In genomic region chr12:125971981-125972380, GRCh38 we compare ENCODE assay signal across 24 cellular contexts.
"Had no signal": no experiment of that assay in that cellular context is flagged by ENCODE, and none has a peak within 500 bp of the region (broad histone marks: within the 10 kb centered on the region; RNA-seq: fewer than 3 reads in every experiment).

No MANE protein-coding gene starts in this region.

- H3K4me1 Mint-ChIP-seq: endodermal cell had no signal

- H3K4me1 ChIP-seq: colonic mucosa, esophagus muscularis mucosa, foreskin keratinocyte, gastrocnemius medialis, gastroesophageal sphincter, heart left ventricle, heart right ventricle had no signal

- H3K27me3 ChIP-seq: colonic mucosa, esophagus muscularis mucosa, esophagus squamous epithelium, foreskin keratinocyte, gastrocnemius medialis, gastroesophageal sphincter had no signal

- H3K4me3 Mint-ChIP-seq: dendritic cell treated with granulocyte-macrophage colony-stimulating factor and Interleukin-4, amounts not matched to agents 40 ng/mL and 50 ng/mL, for 4 days; effector memory CD8-positive, alpha-beta T cell; endodermal cell had no signal

- H3K27me3 Mint-ChIP-seq: dendritic cell treated with granulocyte-macrophage colony-stimulating factor and Interleukin-4, amounts not matched to agents 40 ng/mL and 50 ng/mL, for 4 days; effector memory CD8-positive, alpha-beta T cell had no signal

- H3K27ac ChIP-seq: colonic mucosa, coronary artery, dorsolateral prefrontal cortex, epithelial cell of prostate, esophagus muscularis mucosa, esophagus squamous epithelium, foreskin keratinocyte, gastrocnemius medialis, gastroesophageal sphincter, heart left ventricle, heart right ventricle had no signal

- H3K36me3 ChIP-seq: colonic mucosa, esophagus muscularis mucosa, esophagus squamous epithelium, gastrocnemius medialis, gastroesophageal sphincter, heart left ventricle, heart right ventricle had no signal

- H3K4me3 ChIP-seq: colonic mucosa, coronary artery, dorsolateral prefrontal cortex, esophagus muscularis mucosa, esophagus squamous epithelium, gastrocnemius medialis, gastroesophageal sphincter, heart left ventricle, heart right ventricle had no signal

- DNase-seq: colonic mucosa; cortex of kidney; dermis blood vessel endothelial cell; dorsolateral prefrontal cortex; effector CD4-positive, alpha-beta T cell; effector CD8-positive, alpha-beta T cell; effector memory CD4-positive, alpha-beta T cell; effector memory CD8-positive, alpha-beta T cell; endodermal cell; erythroblast; esophagus squamous epithelium; foreskin fibroblast; foreskin melanocyte; gastrocnemius medialis; glutamatergic neuron; head of caudate nucleus; heart left ventricle; heart right ventricle had no signal

- H3K27ac Mint-ChIP-seq: dendritic cell treated with granulocyte-macrophage colony-stimulating factor and Interleukin-4, amounts not matched to agents 40 ng/mL and 50 ng/mL, for 4 days; effector memory CD8-positive, alpha-beta T cell; endodermal cell had no signal

- H3K9me3 ChIP-seq: colonic mucosa, esophagus muscularis mucosa, esophagus squamous epithelium, gastrocnemius medialis, gastroesophageal sphincter, heart left ventricle had no signal
